31 cellular contexts compared by ENCODE assay signal in genomic region chr3:135655328-135655727, GRCh38.
"Had no signal": no experiment of that assay in that cellular context is flagged by ENCODE, and none has a peak within 500 bp of the region (broad histone marks: within the 10 kb centered on the region; RNA-seq: fewer than 3 reads in every experiment).

No MANE protein-coding gene starts in this region.

- H3K4me3 Mint-ChIP-seq: activated B cell treated with CpG ODN at 0.5 μM for 24 hours; activated CD8-positive, alpha-beta T cell treated with anti-CD3 and anti-CD28 coated beads for 36 hours; activated naive CD4-positive, alpha-beta T cell treated with anti-CD3 and anti-CD28 coated beads, Interleukin-2, amount 50 U/mL, for 24 hours; activated naive CD8-positive, alpha-beta T cell treated with anti-CD3 and anti-CD28 coated beads for 36 hours; activated naive CD8-positive, alpha-beta T cell treated with anti-CD3 and anti-CD28 coated beads, Interleukin-2, amount 50 U/mL, for 24 hours; activated T-cell treated with anti-CD3 and anti-CD28 coated beads, Interleukin-2, amount 50 U/mL, for 4 hours; activated T-helper 17 cell treated with anti-CD3 and anti-CD28 coated beads, Interleukin-2, amount 50 U/mL, for 72 hours; T-helper 17 cell; T-helper 2 cell treated with Interferon-gamma antibody and Interleukin-4, amounts not matched to agents 5 μg/mL and 100 μg/mL, for 36 hours had no signal

- H3K9me3 ChIP-seq: adrenal gland, body of pancreas, colonic mucosa had no signal

- ATAC-seq: activated CD4-positive, CD25-positive, alpha-beta regulatory T cell treated with anti-CD3 and anti-CD28 coated beads, Interleukin-2, amount 50 U/mL, for 24 hours; activated CD8-positive, alpha-beta T cell treated with anti-CD3 and anti-CD28 coated beads for 36 hours; activated naive CD8-positive, alpha-beta T cell treated with anti-CD3 and anti-CD28 coated beads, Interleukin-2, amount 50 U/mL, for 24 hours; activated T-cell treated with anti-CD3 and anti-CD28 coated beads, Interleukin-2, amount 50 U/mL, for 4 hours; activated T-helper 17 cell treated with anti-CD3 and anti-CD28 coated beads, Interleukin-2, amount 50 U/mL, for 72 hours; body of pancreas; esophagus mucosa; T-helper 17 cell had no signal

- H3K4me3 ChIP-seq: adrenal gland, body of pancreas, cardiac muscle cell, colonic mucosa had no signal

- H3K27me3 Mint-ChIP-seq: activated CD8-positive, alpha-beta T cell treated with anti-CD3 and anti-CD28 coated beads for 36 hours; activated naive CD8-positive, alpha-beta T cell treated with anti-CD3 and anti-CD28 coated beads for 36 hours; activated naive CD8-positive, alpha-beta T cell treated with anti-CD3 and anti-CD28 coated beads, Interleukin-2, amount 50 U/mL, for 24 hours; activated T-helper 17 cell treated with anti-CD3 and anti-CD28 coated beads, Interleukin-2, amount 50 U/mL, for 72 hours; T-helper 17 cell had no signal

- H3K4me1 ChIP-seq: adrenal gland, body of pancreas, colonic mucosa had no signal

- H3K27me3 ChIP-seq: adrenal gland, body of pancreas, cardiac muscle cell, colonic mucosa had no signal

- H3K27ac ChIP-seq: adrenal gland, body of pancreas, cardiac muscle cell, colonic mucosa, WERI-Rb-1 had no signal

- H3K36me3 ChIP-seq: adrenal gland, cardiac muscle cell, colonic mucosa, WERI-Rb-1 had no signal

- H3K27ac Mint-ChIP-seq: activated B cell treated with CpG ODN at 0.5 μM for 24 hours; activated CD8-positive, alpha-beta T cell treated with anti-CD3 and anti-CD28 coated beads for 36 hours; activated naive CD4-positive, alpha-beta T cell treated with anti-CD3 and anti-CD28 coated beads, Interleukin-2, amount 50 U/mL, for 24 hours; activated naive CD8-positive, alpha-beta T cell treated with anti-CD3 and anti-CD28 coated beads for 36 hours; activated naive CD8-positive, alpha-beta T cell treated with anti-CD3 and anti-CD28 coated beads, Interleukin-2, amount 50 U/mL, for 24 hours; activated T-helper 17 cell treated with anti-CD3 and anti-CD28 coated beads, Interleukin-2, amount 50 U/mL, for 72 hours; T-helper 17 cell; T-helper 2 cell treated with Interferon-gamma antibody and Interleukin-4, amounts not matched to agents 5 μg/mL and 100 μg/mL, for 36 hours had no signal

- DNase-seq: activated B cell treated with CpG ODN at 0.5 μM for 24 hours; activated CD4-positive, alpha-beta T cell treated with anti-CD3 and anti-CD28 coated beads for 48 hours; activated CD4-positive, alpha-beta T cell treated with anti-CD3 and anti-CD28 coated beads, Interleukin-2, amount 50 U/mL, for 1 hour; activated CD4-positive, alpha-beta T cell treated with anti-CD3 and anti-CD28 coated beads, Interleukin-2, amount 50 U/mL, for 48 hours; activated CD8-positive, alpha-beta memory T cell treated with anti-CD3 and anti-CD28 coated beads for 24 hours; activated CD8-positive, alpha-beta T cell treated with anti-CD3 and anti-CD28 coated beads for 36 hours; activated effector memory CD4-positive, alpha-beta T cell treated with Interleukin-2 at 50 U/mL for 16 hours; activated gamma-delta T cell treated with Interleukin-2 at 50 U/mL for 16 hours; activated naive CD4-positive, alpha-beta T cell treated with Interleukin-2 at 50 U/mL for 16 hours; activated naive CD8-positive, alpha-beta T cell treated with anti-CD3 and anti-CD28 coated beads for 36 hours; activated naive CD8-positive, alpha-beta T cell treated with anti-CD3 and anti-CD28 coated beads, Interleukin-2, amount 50 U/mL, for 24 hours; activated T-cell treated with anti-CD3 and anti-CD28 coated beads, Interleukin-2, amount 50 U/mL, for 4 hours; adrenal gland; amygdala; aorta; body of pancreas; central memory CD4-positive, alpha-beta T cell; cerebellar nuclear complex; colonic mucosa; effector CD8-positive, alpha-beta T cell; foreskin fibroblast; head of caudate nucleus; T-helper 17 cell; T1000; WERI-Rb-1 had no signal

- H3K9me3 Mint-ChIP-seq: activated B cell treated with CpG ODN at 0.5 μM for 24 hours; activated T-helper 17 cell treated with anti-CD3 and anti-CD28 coated beads, Interleukin-2, amount 50 U/mL, for 72 hours had no signal

- H3K36me3 Mint-ChIP-seq: activated naive CD4-positive, alpha-beta T cell treated with anti-CD3 and anti-CD28 coated beads, Interleukin-2, amount 50 U/mL, for 24 hours; activated naive CD8-positive, alpha-beta T cell treated with anti-CD3 and anti-CD28 coated beads for 36 hours had no signal

- H3K4me1 Mint-ChIP-seq: activated B cell treated with CpG ODN at 0.5 μM for 24 hours; activated naive CD4-positive, alpha-beta T cell treated with anti-CD3 and anti-CD28 coated beads, Interleukin-2, amount 50 U/mL, for 24 hours; activated naive CD8-positive, alpha-beta T cell treated with anti-CD3 and anti-CD28 coated beads for 36 hours; activated naive CD8-positive, alpha-beta T cell treated with anti-CD3 and anti-CD28 coated beads, Interleukin-2, amount 50 U/mL, for 24 hours; activated T-helper 17 cell treated with anti-CD3 and anti-CD28 coated beads, Interleukin-2, amount 50 U/mL, for 72 hours; T-helper 17 cell had no signal
